ENCODE assay signal across 13 cellular contexts in the genomic region with DNA sequence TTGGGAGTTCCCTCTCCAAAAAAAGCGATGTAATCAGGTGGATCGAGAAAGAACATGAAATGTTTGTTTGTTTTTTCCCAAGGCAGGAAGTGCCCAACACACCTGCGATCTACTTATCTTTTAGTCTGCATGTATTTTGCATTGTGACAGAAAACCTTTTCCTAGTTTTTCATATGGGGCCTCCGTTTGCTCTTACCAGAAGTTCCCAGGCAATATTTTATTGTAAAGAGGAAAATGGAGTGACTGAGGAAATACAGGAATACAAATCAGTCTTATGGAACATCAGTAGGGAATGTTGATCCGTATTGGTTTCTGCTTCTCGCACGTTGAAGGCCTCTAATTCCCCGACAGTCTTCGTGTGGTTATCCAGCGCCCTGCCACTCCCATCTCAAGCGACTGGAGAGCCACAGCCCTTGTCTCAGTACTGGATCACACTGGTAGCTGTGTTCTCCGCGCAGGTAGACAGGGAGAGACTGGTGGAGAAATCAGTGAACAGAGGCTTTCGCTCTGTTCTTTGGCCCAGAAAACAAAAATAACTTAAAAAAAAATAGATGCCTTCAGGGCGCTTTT.
DNase-seq lines count a peak whose midpoint lies in the region; ATAC-seq and TF ChIP-seq lines count a peak whose summit lies in the region.
"Had no signal": no experiment of that assay in that cellular context is flagged by ENCODE, and none has a peak within 500 bp of the region (broad histone marks: within the 10 kb centered on the region; RNA-seq: fewer than 3 reads in every experiment).

No MANE protein-coding gene starts in this region.

- intact Hi-C loops in posterior vena cava (cut with DNase I) = no loop called here

- H3K9ac ChIP-seq in SK-N-MC (ENCODE audit: insufficient read length) = no peak overlapping the region

- ATAC-seq in stimulated activated naive CD8-positive, alpha-beta T cell treated with anti-CD3 and anti-CD28 coated beads, Interleukin-15, amount 100 ng/mL, for 72 hours = no peak
- ATAC-seq in stimulated activated naive CD8-positive, alpha-beta T cell treated with anti-CD3 and anti-CD28 coated beads, Interleukin-15, Interleukin-2, amounts not matched to agents 100 U/mL and 50 U/mL, for 24 hours = no peak
- ATAC-seq in foreskin keratinocyte = peak; percentile 10
- ATAC-seq in GM18873 (IDR thresholded peaks at IDR 0.05; ENCODE audit: low FRiP score, unreplicated experiment) = no peak
- ATAC-seq in GM21825 (IDR thresholded peaks at IDR 0.05; ENCODE audit: unreplicated experiment) = no peak

- H3K36me3 ChIP-seq in SK-N-MC (ENCODE audit: insufficient read depth, low read length) = no peaks in the 10 kb centered on the region
- H3K36me3 ChIP-seq: prostate gland, upper lobe of left lung had no signal

- no peaks in the 10 kb centered on the region for H3K9me3 ChIP-seq in SK-N-MC (ENCODE audit: low read depth, low read length)
- H3K9me3 ChIP-seq: prostate gland, upper lobe of left lung had no signal

- H3K4me3 ChIP-seq in SK-N-MC = peak overlapping the region; percentile 97
- H3K4me3 ChIP-seq: prostate gland, upper lobe of left lung had no signal

- no peak for TF ChIP-seq CTCF in foreskin keratinocyte (conservative IDR thresholded peaks at IDR 0.05)

- H3K27ac ChIP-seq in SK-N-MC = no peak overlapping the region
- no peak overlapping the region for H3K27ac ChIP-seq in foreskin keratinocyte
- H3K27ac ChIP-seq: prostate gland, upper lobe of left lung, VCaP had no signal

- peak overlapping the region; percentile 32 to 34 for H3K4me3 Mint-ChIP-seq in stimulated activated naive CD8-positive, alpha-beta T cell treated with anti-CD3 and anti-CD28 coated beads, Interleukin-15, amount 100 ng/mL, for 72 hours

- no peak overlapping the region for H3K27ac Mint-ChIP-seq in stimulated activated naive CD8-positive, alpha-beta T cell treated with anti-CD3 and anti-CD28 coated beads, Interleukin-15, amount 100 ng/mL, for 72 hours

- peaks cover 30% of the 10 kb centered on the region for H3K4me1 Mint-ChIP-seq in stimulated activated naive CD8-positive, alpha-beta T cell treated with anti-CD3 and anti-CD28 coated beads, Interleukin-15, amount 100 ng/mL, for 72 hours

- no peaks in the 10 kb centered on the region for H3K4me1 ChIP-seq in foreskin keratinocyte
- H3K4me1 ChIP-seq: prostate gland had no signal

- peaks cover 88% of the 10 kb centered on the region for H3K27me3 ChIP-seq in foreskin keratinocyte

- H3K27me3 Mint-ChIP-seq in stimulated activated naive CD8-positive, alpha-beta T cell treated with anti-CD3 and anti-CD28 coated beads, Interleukin-15, amount 100 ng/mL, for 72 hours = peaks cover 82% of the 10 kb centered on the region

- no peak for DNase-seq in stimulated activated naive CD8-positive, alpha-beta T cell treated with anti-CD3 and anti-CD28 coated beads, Interleukin-15, amount 100 ng/mL, for 72 hours
- no peak for DNase-seq in stimulated activated naive CD8-positive, alpha-beta T cell treated with anti-CD3 and anti-CD28 coated beads, Interleukin-15, Interleukin-2, amounts not matched to agents 100 U/mL and 50 U/mL, for 24 hours
- DNase-seq in SK-N-MC (ENCODE audit: low read depth, low spot score) (no peak), foreskin keratinocyte (no peak), UCSD-AML1 (lab: John Stamatoyannopoulos, UW; ENCODE audit: unreplicated experiment) (no peak), posterior vena cava (ENCODE audit: low spot score) (no peak)
- DNase-seq: cortex of kidney, DND-41, upper lobe of left lung had no signal

- peaks cover 0 to 5% of the 10 kb centered on the region in 2 donors for H3K9me3 Mint-ChIP-seq in stimulated activated naive CD8-positive, alpha-beta T cell treated with anti-CD3 and anti-CD28 coated beads, Interleukin-15, amount 100 ng/mL, for 72 hours
